Comparison of ENCODE assay signal across 14 cellular contexts in the genomic region with DNA sequence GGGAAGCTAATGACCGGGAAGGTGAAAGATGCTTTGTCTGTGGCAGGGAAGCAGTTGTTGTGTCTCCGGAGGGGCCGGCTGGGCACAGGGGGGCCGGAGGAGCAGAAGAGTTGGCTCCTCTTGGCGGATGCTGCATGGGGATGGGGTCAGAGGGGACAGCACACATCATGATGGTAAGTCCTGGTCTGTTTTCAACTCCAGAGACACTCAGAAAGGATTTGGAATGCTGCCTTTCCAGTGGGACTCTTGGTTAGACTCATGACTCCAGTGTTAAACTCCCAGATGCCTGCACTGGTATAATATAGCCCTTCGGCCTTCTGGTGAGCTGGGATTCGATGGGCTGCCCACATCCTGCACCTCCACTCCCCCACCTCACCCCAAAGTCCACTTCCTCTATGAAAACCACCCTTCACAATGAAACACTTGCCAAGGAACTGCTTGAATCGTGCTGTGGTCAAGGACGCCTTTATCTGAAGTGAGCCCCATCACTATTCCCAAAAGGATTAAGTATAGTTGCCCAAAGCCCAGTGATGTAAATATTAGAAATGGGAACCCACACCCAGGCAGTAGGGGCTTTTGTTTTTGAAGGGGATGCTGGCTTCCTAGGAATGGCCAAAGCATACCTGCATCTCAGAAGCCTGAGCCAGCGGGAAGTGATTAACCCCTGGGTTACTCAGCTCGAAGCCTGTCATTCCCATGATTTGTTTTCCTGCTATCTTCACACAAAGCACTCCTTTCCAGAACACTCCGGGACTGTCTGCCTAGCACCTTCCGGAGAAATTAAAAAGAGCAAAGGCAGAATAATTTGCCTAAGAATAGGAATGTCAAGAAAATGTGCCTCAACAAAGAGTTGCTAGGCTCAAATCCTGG. TPM values are rescaled to one million over a fixed set of nuclear protein-coding genes. Genes with fewer than 3 reads are reported as not detected.
A peak's percentile ranks its signal among the peaks of the same experiment; 100 is the strongest.
DNase-seq lines count a peak whose midpoint lies in the region; ATAC-seq, FAIRE-seq and TF ChIP-seq lines count a peak whose summit lies in the region.
"Had no signal": no experiment of that assay in that cellular context is flagged by ENCODE, and none has a peak within 500 bp of the region (broad histone marks: within the 10 kb centered on the region; RNA-seq: fewer than 3 reads in every experiment).

No MANE protein-coding gene starts in this region.

- no peaks in the 10 kb centered on the region for H3K9me3 Mint-ChIP-seq in osteocyte (ENCODE audit: unreplicated experiment)
- H3K9me3 Mint-ChIP-seq in CD4-positive, alpha-beta memory T cell, result peaks cover 0 to 2% (median 0%) of the 10 kb centered on the region in 8 donors

- no peak overlapping the region for H3K9ac ChIP-seq in kidney (ENCODE audit: low read length in 2 of 2)

- FAIRE-seq in GM12891 (lab: Jason Lieb, UNC) (no peak), kidney (lab: Jason Lieb, UNC) (no peak)
- FAIRE-seq: HTR-8/SVneo had no signal

- TF ChIP-seq CTCF in gastroesophageal sphincter (IDR thresholded peaks at IDR 0.05), result no peak
- no peak for TF ChIP-seq CTCF in osteocyte (IDR thresholded peaks at IDR 0.05)
- TF ChIP-seq CTCF in kidney (IDR thresholded peaks at IDR 0.05; ENCODE audit: borderline replicate concordance, extremely low read depth, insufficient read depth), result no peak

- H3K4me3 Mint-ChIP-seq in osteocyte (ENCODE audit: unreplicated experiment), result no peak overlapping the region
- no peak overlapping the region for H3K4me3 Mint-ChIP-seq in CD4-positive, alpha-beta memory T cell
- H3K4me3 Mint-ChIP-seq: activated CD8-positive, alpha-beta T cell treated with anti-CD3 and anti-CD28 coated beads, Interleukin-2, amount 10 ng/mL, durations not matched to agents 7 days and 5 days had no signal

- ATAC-seq in gastroesophageal sphincter (no peak), HG03280 (IDR thresholded peaks at IDR 0.05; ENCODE audit: unreplicated experiment) (no peak)
- ATAC-seq: activated CD8-positive, alpha-beta T cell treated with anti-CD3 and anti-CD28 coated beads, Interleukin-2, amount 10 ng/mL, durations not matched to agents 7 days and 5 days had no signal

- TF ChIP-seq EP300 in gastroesophageal sphincter (IDR thresholded peaks at IDR 0.05), result no peak

- POLR2A ChIA-PET in CD4-positive, alpha-beta memory T cell (lab: Charles Lee; ENCODE audit: partially characterized antibody), result no interaction called here

- no peaks in the 10 kb centered on the region for H3K27me3 ChIP-seq in gastroesophageal sphincter
- peaks cover 13% of the 10 kb centered on the region for H3K27me3 ChIP-seq in CD4-positive, alpha-beta memory T cell (ENCODE audit: insufficient read depth, low read length)
- H3K27me3 ChIP-seq: brain microvascular endothelial cell had no signal

- no peaks in the 10 kb centered on the region for H3K9me3 ChIP-seq in gastroesophageal sphincter
- H3K9me3 ChIP-seq in CD4-positive, alpha-beta memory T cell (ENCODE audit: control insufficient read depth in 1 of 2, low read length in 2 of 2), result no peaks in the 10 kb centered on the region
- H3K9me3 ChIP-seq in kidney (ENCODE audit: control insufficient read depth in 1 of 2, low read length in 2 of 2), result no peaks in the 10 kb centered on the region

- WGBS in gastroesophageal sphincter (ENCODE audit: low coverage in 1 of 2), 2 donors, result 58 to 68% methylated on average over 6 to 7 of the region's 13 CpGs

- no peak for DNase-seq in GM12891 (ENCODE audit: insufficient read length, low spot score)
- DNase-seq in OCI-M1 (lab: John Stamatoyannopoulos, UW), result peak; percentile 53
- DNase-seq in osteocyte (ENCODE audit: extremely low spot score, unreplicated experiment), result no peak
- DNase-seq in posterior vena cava (ENCODE audit: low spot score), result no peak
- DNase-seq in CD4-positive, alpha-beta memory T cell, result no peak
- no peak for DNase-seq in kidney
- DNase-seq: activated CD8-positive, alpha-beta T cell treated with anti-CD3 and anti-CD28 coated beads, Interleukin-2, amount 10 ng/mL, durations not matched to agents 7 days and 5 days; activated gamma-delta T cell; brain microvascular endothelial cell; NCI-H146 had no signal

- H3K36me3 ChIP-seq in gastroesophageal sphincter (peaks cover 0 to 4% of the 10 kb centered on the region in 2 donors), kidney (ENCODE audit: control insufficient read depth in 1 of 2, insufficient read depth in 2 of 2, low read length in 2 of 2) (no peaks in the 10 kb centered on the region)
- no peaks in the 10 kb centered on the region for H3K36me3 ChIP-seq in CD4-positive, alpha-beta memory T cell (ENCODE audit: insufficient read depth, low read length)

- H3K4me3 ChIP-seq in gastroesophageal sphincter (peak overlapping the region in 1 of 2 donors; percentile 17), kidney (ENCODE audit: low read length in 2 of 2) (no peak overlapping the region)
- no peak overlapping the region for H3K4me3 ChIP-seq in CD4-positive, alpha-beta memory T cell (ENCODE audit: low read length in 2 of 2)

- H3K4me1 Mint-ChIP-seq in osteocyte (ENCODE audit: unreplicated experiment), result peaks cover 31% of the 10 kb centered on the region
- H3K4me1 Mint-ChIP-seq in CD4-positive, alpha-beta memory T cell, result peaks cover 0 to 6% (median under 1%) of the 10 kb centered on the region in 4 donors

- no peaks in the 10 kb centered on the region for H3K27me3 Mint-ChIP-seq in osteocyte (ENCODE audit: unreplicated experiment)
- peaks cover 5 to 8% of the 10 kb centered on the region in 2 donors for H3K27me3 Mint-ChIP-seq in CD4-positive, alpha-beta memory T cell

- intact Hi-C loops in posterior vena cava (cut with DNase I) (no loop called here), kidney (cut with DNase I) (no loop called here)
- intact Hi-C loops in CD4-positive, alpha-beta memory T cell (cut with micrococcal nuclease), result no loop called here

- peak overlapping the region; percentile 27 for H3K27ac Mint-ChIP-seq in osteocyte (ENCODE audit: unreplicated experiment)
- no peak overlapping the region for H3K27ac Mint-ChIP-seq in CD4-positive, alpha-beta memory T cell

- H3K36me3 Mint-ChIP-seq in osteocyte (ENCODE audit: unreplicated experiment), result peaks cover 10% of the 10 kb centered on the region
- H3K36me3 Mint-ChIP-seq in CD4-positive, alpha-beta memory T cell, result peaks cover 0 to 4% of the 10 kb centered on the region in 2 donors

- H3K27ac ChIP-seq in gastroesophageal sphincter (peak overlapping the region; percentile 85 to 98 (median 96)), kidney (ENCODE audit: low read depth in 2 of 2, low read length in 2 of 2) (no peak overlapping the region)
- H3K27ac ChIP-seq in CD4-positive, alpha-beta memory T cell (ENCODE audit: low read depth, low read length), result no peak overlapping the region
- H3K27ac ChIP-seq: brain microvascular endothelial cell, RWPE1 had no signal

- TF ChIP-seq POLR2A in GM12891 (IDR thresholded peaks at IDR 0.05; ENCODE audit: low read depth, low read length), result no peak
- TF ChIP-seq POLR2A in gastroesophageal sphincter (IDR thresholded peaks at IDR 0.05), result no peak

- CTCF ChIA-PET in CD4-positive, alpha-beta memory T cell (lab: Charles Lee; ENCODE audit: partially characterized antibody), result no interaction called here

- H3K4me1 ChIP-seq in gastroesophageal sphincter (peaks cover 12 to 96% (median 21%) of the 10 kb centered on the region in 3 donors), kidney (ENCODE audit: control insufficient read depth in 1 of 2, insufficient read depth in 1 of 2, low read depth in 1 of 2, low read length in 2 of 2) (peaks cover 0 to 3% of the 10 kb centered on the region in 2 donors)
- H3K4me1 ChIP-seq in CD4-positive, alpha-beta memory T cell (ENCODE audit: insufficient read depth, low read length), result no peaks in the 10 kb centered on the region

TF ChIP-seq in GM12891, 5 proteins besides CTCF, POLR2A, EP300 and RAD21:
- TF ChIP-seq PAX5 (IDR thresholded peaks at IDR 0.05; ENCODE audit: insufficient read depth, low read length, severe bottlenecking), result no peak
- TF ChIP-seq SPI1 (IDR thresholded peaks at IDR 0.05; ENCODE audit: low read depth, low read length), result peak; percentile 21

RNA-seq across cellular contexts. Expression of a gene that starts 33.8 kb away (rescaled TPM):
- 0.68 TPM for polyA plus RNA-seq in GM12891 (2012; ENCODE audit: low read depth, missing spikeins)
- total RNA-seq in gastroesophageal sphincter (1,000 to 10,000 TPM; 3,599 to 7,152 (median 6,397) TPM), osteocyte (1,635 and 1,747 TPM in 2 replicates), posterior vena cava (1,000 to 10,000 TPM; 1,343 to 1,694 TPM), kidney (473 TPM)
- total RNA-seq in CD4-positive, alpha-beta memory T cell, result 10 to 100 TPM; 25.5 to 29.4 TPM
- polyA plus RNA-seq in CD4-positive, alpha-beta memory T cell, result 10 to 100 TPM in 1 of 2 donors, 1 to 10 TPM in 1; 8.5 to 11.2 TPM
- polyA plus RNA-seq in kidney (ENCODE audit: insufficient read depth, low read depth, low replicate concordance), result 252 TPM

RNA-seq across cellular contexts. Expression of a gene that starts 45.3 kb away (rescaled TPM):
- polyA plus RNA-seq in GM12891 (2012; ENCODE audit: low read depth, missing spikeins), result 20.2 TPM
- total RNA-seq in gastroesophageal sphincter, result 10 to 100 TPM; 15.6 to 20.8 (median 17.3) TPM
- total RNA-seq in osteocyte, result 11.2 and 13.3 TPM in 2 replicates
- total RNA-seq in posterior vena cava, result 10 to 100 TPM; 14.3 to 21.2 TPM
- total RNA-seq in CD4-positive, alpha-beta memory T cell, result 10 to 100 TPM; 11.7 to 12.1 TPM
- polyA plus RNA-seq in CD4-positive, alpha-beta memory T cell, result 10 to 100 TPM in 1 of 2 donors, 1 to 10 TPM in 1; 8.9 to 11.5 TPM
- total RNA-seq in kidney, result 17.6 TPM
- 16.8 TPM for polyA plus RNA-seq in kidney (ENCODE audit: insufficient read depth, low read depth, low replicate concordance)

Comparison
In these comparisons a context has a peak if more than half of its experiments do, and no peak if none do; other contexts are left out.
1. H3K27ac ChIP-seq: peak in gastroesophageal sphincter (4 of 4); none in CD4-positive, alpha-beta memory T cell (single experiment) and kidney (0 of 2).
2. RNA of a gene that starts 33.8 kb away (total RNA-seq): 3,599 to 7,152 TPM in gastroesophageal sphincter, 1,635 to 1,747 TPM in osteocyte, 1,343 to 1,694 TPM in posterior vena cava and 473 TPM in kidney (single experiment); 25.5 to 29.4 TPM in CD4-positive, alpha-beta memory T cell; every median in the first group is over 10 times any median in the second.